14 cellular contexts compared by ENCODE assay signal in genomic region chr1:100448371-100448770, GRCh38.
DNase-seq lines count a peak whose midpoint lies in the region; ATAC-seq and TF ChIP-seq lines count a peak whose summit lies in the region.
"Had no signal": no experiment of that assay in that cellular context is flagged by ENCODE, and none has a peak within 500 bp of the region (broad histone marks: within the 10 kb centered on the region; RNA-seq: fewer than 3 reads in every experiment).

No MANE protein-coding gene starts in this region.

- H3K9me3 Mint-ChIP-seq in T-helper 1 cell treated with Interleukin-12 subunit alpha and Interleukin-12 subunit beta and Interleukin-4 antibody, amounts not matched to agents 30 μg/mL and 1 μg/mL, for 36 hours: peaks cover 10% of the 10 kb centered on the region
- H3K9me3 Mint-ChIP-seq in activated CD4-positive, alpha-beta memory T cell treated with anti-CD3 and anti-CD28 coated beads for 36 hours: no peaks in the 10 kb centered on the region
- no peaks in the 10 kb centered on the region for H3K9me3 Mint-ChIP-seq in natural killer cell

- H3K27ac Mint-ChIP-seq in T-helper 1 cell treated with Interleukin-12 subunit alpha and Interleukin-12 subunit beta and Interleukin-4 antibody, amounts not matched to agents 30 μg/mL and 1 μg/mL, for 36 hours: peak overlapping the region; percentile 92
- H3K27ac Mint-ChIP-seq in activated CD4-positive, alpha-beta memory T cell treated with anti-CD3 and anti-CD28 coated beads for 36 hours: peak overlapping the region; percentile 88
- H3K27ac Mint-ChIP-seq in natural killer cell: peak overlapping the region; percentile 52 to 67

- CTCF ChIA-PET in activated CD4-positive, alpha-beta memory T cell treated with anti-CD3 and anti-CD28 coated beads for 36 hours (lab: Charles Lee): interaction anchor here (0.6 to 1.9 kb wide), 5 partner anchors 11 to 96 kb away, joined by 3 to 11 read pairs (median 3); partner anchors contain the start of gene CDC14A

- no peaks in the 10 kb centered on the region for H3K27me3 Mint-ChIP-seq in T-helper 1 cell treated with Interleukin-12 subunit alpha and Interleukin-12 subunit beta and Interleukin-4 antibody, amounts not matched to agents 30 μg/mL and 1 μg/mL, for 36 hours (ENCODE audit: low read depth)
- no peaks in the 10 kb centered on the region for H3K27me3 Mint-ChIP-seq in activated CD4-positive, alpha-beta memory T cell treated with anti-CD3 and anti-CD28 coated beads for 36 hours
- no peaks in the 10 kb centered on the region for H3K27me3 Mint-ChIP-seq in natural killer cell (ENCODE audit: low read depth in 2 of 2)

- POLR2A ChIA-PET in activated CD4-positive, alpha-beta memory T cell treated with anti-CD3 and anti-CD28 coated beads for 36 hours (lab: Charles Lee): interaction anchor here (1.2 to 7.4 kb wide), 3 partner anchors 15 to 95 kb away, joined by 3 to 45 read pairs (median 3); partner anchors contain the start of gene CDC14A

- ATAC-seq in natural killer cell (no peak), GM18870 (IDR thresholded peaks at IDR 0.05; ENCODE audit: unreplicated experiment) (no peak)
- ATAC-seq: GM12878, sciatic nerve had no signal

- peaks cover 84% of the 10 kb centered on the region for H3K4me1 Mint-ChIP-seq in T-helper 1 cell treated with Interleukin-12 subunit alpha and Interleukin-12 subunit beta and Interleukin-4 antibody, amounts not matched to agents 30 μg/mL and 1 μg/mL, for 36 hours (ENCODE audit: low read depth)
- H3K4me1 Mint-ChIP-seq in activated CD4-positive, alpha-beta memory T cell treated with anti-CD3 and anti-CD28 coated beads for 36 hours (ENCODE audit: low read depth): peaks cover 91% of the 10 kb centered on the region
- peaks cover 32 to 36% of the 10 kb centered on the region in 2 donors for H3K4me1 Mint-ChIP-seq in natural killer cell

- no peak for TF ChIP-seq CTCF in natural killer cell (IDR thresholded peaks at IDR 0.05)

- H3K4me3 Mint-ChIP-seq in T-helper 1 cell treated with Interleukin-12 subunit alpha and Interleukin-12 subunit beta and Interleukin-4 antibody, amounts not matched to agents 30 μg/mL and 1 μg/mL, for 36 hours: peak overlapping the region; percentile 4
- H3K4me3 Mint-ChIP-seq in activated CD4-positive, alpha-beta memory T cell treated with anti-CD3 and anti-CD28 coated beads for 36 hours: peak overlapping the region; percentile 65
- no peak overlapping the region for H3K4me3 Mint-ChIP-seq in natural killer cell

- intact Hi-C loops in activated CD4-positive, alpha-beta memory T cell treated with anti-CD3 and anti-CD28 coated beads for 36 hours (cut with micrococcal nuclease): loop anchor here (2.0 to 10.0 kb wide), 3 partner anchors 142 to 816 kb away; no protein-coding TSS in a partner anchor
- intact Hi-C loops in natural killer cell (cut with micrococcal nuclease): no loop called here

- no peak for DNase-seq in T-helper 1 cell
- peak; percentile 81 for DNase-seq in NCI-H2029 treated with DMSO at 0.1 percent for 48 hours (lab: John Stamatoyannopoulos, UW)
- no peak for DNase-seq in activated CD4-positive, alpha-beta memory T cell treated with anti-CD3 and anti-CD28 coated beads for 36 hours
- no peak for DNase-seq in natural killer cell
- no peak for DNase-seq in SKM-1 treated with dmso at 0.1 percent for 144 hours (lab: John Stamatoyannopoulos, UW; ENCODE audit: unreplicated experiment)
- no peak for DNase-seq in NCI-H82 treated with DMSO at 0.1 percent for 48 hours (lab: John Stamatoyannopoulos, UW; ENCODE audit: unreplicated experiment)
- DNase-seq: activated gamma-delta T cell treated with Interleukin-2 at 50 U/mL for 16 hours, DMS79, NCI-H187, tibial artery had no signal

- peaks cover 75% of the 10 kb centered on the region for H3K36me3 Mint-ChIP-seq in T-helper 1 cell treated with Interleukin-12 subunit alpha and Interleukin-12 subunit beta and Interleukin-4 antibody, amounts not matched to agents 30 μg/mL and 1 μg/mL, for 36 hours (ENCODE audit: low read depth)
- H3K36me3 Mint-ChIP-seq in activated CD4-positive, alpha-beta memory T cell treated with anti-CD3 and anti-CD28 coated beads for 36 hours: peaks cover 45% of the 10 kb centered on the region
- H3K36me3 Mint-ChIP-seq in natural killer cell: no peaks in the 10 kb centered on the region
